Comparison of ENCODE assay signal across 20 cellular contexts in the genomic region with DNA sequence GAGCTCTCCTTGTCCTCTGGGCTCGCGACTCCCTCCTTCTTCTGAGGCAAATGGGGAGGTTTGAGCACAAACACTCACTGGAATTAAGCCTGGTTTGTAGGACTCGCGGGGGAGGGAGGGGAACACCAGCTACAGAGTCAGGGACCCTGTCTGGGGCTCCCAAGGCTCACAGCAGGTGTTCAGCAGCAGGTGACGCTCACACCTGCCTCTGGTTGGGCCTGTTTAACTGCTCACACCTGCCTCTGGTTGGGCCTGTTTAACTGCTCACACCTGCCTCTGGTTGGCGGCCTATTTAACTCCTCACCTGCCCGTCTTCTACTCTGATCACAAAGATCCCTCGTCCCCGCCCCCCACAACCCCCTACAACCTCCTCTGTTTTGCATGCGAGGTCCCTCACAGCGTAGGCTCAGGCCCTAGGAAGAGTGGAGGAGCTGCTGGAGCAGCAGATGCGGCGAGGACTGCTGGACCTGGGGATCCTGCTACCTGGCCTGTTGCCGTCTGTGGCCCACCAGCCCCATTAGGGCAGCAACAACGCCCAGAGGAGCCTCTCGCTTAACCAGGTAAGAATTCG.
DNase-seq lines count a peak whose midpoint lies in the region; ATAC-seq and TF ChIP-seq lines count a peak whose summit lies in the region.
"Had no signal": no experiment of that assay in that cellular context is flagged by ENCODE, and none has a peak within 500 bp of the region (broad histone marks: within the 10 kb centered on the region; RNA-seq: fewer than 3 reads in every experiment).

No MANE protein-coding gene starts in this region.

- H2AFZ ChIP-seq in GM23338: no peak overlapping the region

- peak overlapping the region; percentile 79 for H3K27ac Mint-ChIP-seq in Caco-2 (ENCODE audit: unreplicated experiment)
- no peak overlapping the region for H3K27ac Mint-ChIP-seq in GM23338
- H3K27ac Mint-ChIP-seq in T-cell: no peak overlapping the region
- no peak overlapping the region for H3K27ac Mint-ChIP-seq in activated CD4-positive, alpha-beta memory T cell treated with anti-CD3 and anti-CD28 coated beads for 36 hours
- H3K27ac Mint-ChIP-seq: activated naive CD4-positive, alpha-beta T cell treated with anti-CD3 and anti-CD28 coated beads, Interleukin-2, amount 50 U/mL, for 24 hours; activated T-cell treated with anti-CD3 and anti-CD28 coated beads, Interleukin-2, amount 50 U/mL, for 24 hours; H9 had no signal

- H3K9me3 ChIP-seq in Caco-2: no peaks in the 10 kb centered on the region
- no peaks in the 10 kb centered on the region for H3K9me3 ChIP-seq in mucosa of descending colon
- H3K9me3 ChIP-seq: sigmoid colon had no signal

- no peaks in the 10 kb centered on the region for H3K79me2 ChIP-seq in GM23338 (replicated peaks; ENCODE audit: insufficient read depth)

- no TSS peak for BruUV-seq in Caco-2 (replicated peaks; lab: Mats Ljungman, UMichigan)

- H3K4me1 ChIP-seq in Caco-2 (peaks cover 24% of the 10 kb centered on the region), GM23338 (ENCODE audit: insufficient read depth) (no peaks in the 10 kb centered on the region), mucosa of descending colon (ENCODE audit: low read depth) (no peaks in the 10 kb centered on the region)
- H3K4me1 ChIP-seq: sigmoid colon had no signal

- no peak overlapping the region for H3K4me3 ChIP-seq in Caco-2 (ENCODE audit: low read depth, low read length)
- no peak overlapping the region for H3K4me3 ChIP-seq in GM23338
- no peak overlapping the region for H3K4me3 ChIP-seq in mucosa of descending colon
- H3K4me3 ChIP-seq: sigmoid colon had no signal

- H3K4me3 Mint-ChIP-seq in Caco-2 (ENCODE audit: unreplicated experiment): peak overlapping the region; percentile 21
- H3K4me3 Mint-ChIP-seq in GM23338: no peak overlapping the region
- H3K4me3 Mint-ChIP-seq in T-cell: no peak overlapping the region
- no peak overlapping the region for H3K4me3 Mint-ChIP-seq in activated CD4-positive, alpha-beta memory T cell treated with anti-CD3 and anti-CD28 coated beads for 36 hours
- H3K4me3 Mint-ChIP-seq: activated naive CD4-positive, alpha-beta T cell treated with anti-CD3 and anti-CD28 coated beads, Interleukin-2, amount 50 U/mL, for 24 hours; activated T-cell treated with anti-CD3 and anti-CD28 coated beads, Interleukin-2, amount 50 U/mL, for 24 hours; H9 had no signal

- H3K36me3 ChIP-seq in Caco-2 (ENCODE audit: control insufficient read depth, insufficient read depth, low read length): no peaks in the 10 kb centered on the region
- H3K36me3 ChIP-seq in GM23338 (ENCODE audit: insufficient read depth): no peaks in the 10 kb centered on the region
- no peaks in the 10 kb centered on the region for H3K36me3 ChIP-seq in mucosa of descending colon (ENCODE audit: low read depth)
- H3K36me3 ChIP-seq: sigmoid colon had no signal

- peak; percentile 66 for ATAC-seq in GM23338
- ATAC-seq in mucosa of descending colon: peak; percentile 54
- no peak for ATAC-seq in T-cell (replicated peaks in 1 of 4)

- H3K4me2 ChIP-seq in GM23338: no peak overlapping the region
- H3K4me2 ChIP-seq: SK-N-SH had no signal

- intact Hi-C loops in Caco-2 (cut with micrococcal nuclease; ENCODE audit: unreplicated experiment): loop anchor here (5.0 kb wide), 1 partner anchor 141 kb away; no protein-coding TSS in a partner anchor
- intact Hi-C loops in mucosa of descending colon (cut with DNase I, micrococcal nuclease): no loop called here
- intact Hi-C loops in activated CD4-positive, alpha-beta memory T cell treated with anti-CD3 and anti-CD28 coated beads for 36 hours (cut with micrococcal nuclease): no loop called here

- H3F3A ChIP-seq in GM23338 (replicated peaks; ENCODE audit: low read depth): no peaks in the 10 kb centered on the region

- H3K36me3 Mint-ChIP-seq in Caco-2 (ENCODE audit: insufficient read depth, unreplicated experiment): peaks cover 5% of the 10 kb centered on the region
- H3K36me3 Mint-ChIP-seq in GM23338 (ENCODE audit: low read depth): no peaks in the 10 kb centered on the region; the same call in 2 of the 3 replicates
- H3K36me3 Mint-ChIP-seq in T-cell: no peaks in the 10 kb centered on the region
- H3K36me3 Mint-ChIP-seq in activated CD4-positive, alpha-beta memory T cell treated with anti-CD3 and anti-CD28 coated beads for 36 hours: no peaks in the 10 kb centered on the region
- H3K36me3 Mint-ChIP-seq: activated naive CD4-positive, alpha-beta T cell treated with anti-CD3 and anti-CD28 coated beads, Interleukin-2, amount 50 U/mL, for 24 hours had no signal

- H3K27me3 ChIP-seq in Caco-2 (replicated peaks; ENCODE audit: control insufficient read depth, insufficient read depth, low read length) (no peaks in the 10 kb centered on the region), GM23338 (ENCODE audit: insufficient read depth) (no peaks in the 10 kb centered on the region)

- H3K4me1 Mint-ChIP-seq in Caco-2 (ENCODE audit: low read depth, unreplicated experiment) (peaks cover 7% of the 10 kb centered on the region), GM23338 (peaks cover 25% of the 10 kb centered on the region), T-cell (no peaks in the 10 kb centered on the region)
- H3K4me1 Mint-ChIP-seq in activated CD4-positive, alpha-beta memory T cell treated with anti-CD3 and anti-CD28 coated beads for 36 hours (ENCODE audit: low read depth): no peaks in the 10 kb centered on the region
- H3K4me1 Mint-ChIP-seq: activated naive CD4-positive, alpha-beta T cell treated with anti-CD3 and anti-CD28 coated beads, Interleukin-2, amount 50 U/mL, for 24 hours had no signal

- POLR2A ChIA-PET in Caco-2 (lab: Charles Lee) (interaction anchor here (0.6 kb wide), 1 partner anchor 130 kb away, joined by 3 read pairs; no protein-coding TSS in a partner anchor), T-cell (lab: Charles Lee) (no interaction called here)
- POLR2A ChIA-PET in activated CD4-positive, alpha-beta memory T cell treated with anti-CD3 and anti-CD28 coated beads for 36 hours (lab: Charles Lee): no interaction called here

- H3K9me3 Mint-ChIP-seq in Caco-2 (ENCODE audit: unreplicated experiment) (peaks cover 14% of the 10 kb centered on the region), GM23338 (no peaks in the 10 kb centered on the region; the same call in 1 of the 3 replicates), T-cell (peaks cover 0 to 11% (median 0%) of the 10 kb centered on the region in 3 donors)
- no peaks in the 10 kb centered on the region for H3K9me3 Mint-ChIP-seq in activated CD4-positive, alpha-beta memory T cell treated with anti-CD3 and anti-CD28 coated beads for 36 hours
- H3K9me3 Mint-ChIP-seq: activated naive CD4-positive, alpha-beta T cell treated with anti-CD3 and anti-CD28 coated beads, Interleukin-2, amount 50 U/mL, for 24 hours; activated T-cell treated with anti-CD3 and anti-CD28 coated beads, Interleukin-2, amount 50 U/mL, for 24 hours had no signal

- H3K9me2 ChIP-seq in GM23338 (ENCODE audit: insufficient read depth): peaks cover 6% of the 10 kb centered on the region; the same call in 1 of the 2 replicates
- H3K9me2 ChIP-seq: SK-N-SH had no signal

- no peaks in the 10 kb centered on the region for H4K20me1 ChIP-seq in GM23338 (replicated peaks; ENCODE audit: insufficient read depth)

- DNase-seq in Caco-2 (peak; percentile 63 to 66), GM23338 (ENCODE audit: low spot score) (no peak), mucosa of descending colon (peak in 1 of 3 donors; percentile 37), C1 segment of cervical spinal cord (lab: John Stamatoyannopoulos, UW) (no peak), T-cell (no peak), NOMO-1 (lab: John Stamatoyannopoulos, UW; ENCODE audit: unreplicated experiment in 2 of 2) (no peak)
- no peak for DNase-seq in activated CD4-positive, alpha-beta memory T cell treated with anti-CD3 and anti-CD28 coated beads for 36 hours
- DNase-seq: activated CD4-positive, alpha-beta T cell treated with anti-CD3 and anti-CD28 coated beads, Interleukin-2, amount 50 U/mL, for 48 hours; activated T-cell treated with anti-CD3 and anti-CD28 coated beads, Interleukin-2, amount 50 U/mL, for 24 hours; cortex of kidney; erythroblast; glutamatergic neuron; H9; occipital lobe; PC-3; sigmoid colon; SK-N-SH; stimulated activated CD4-positive, alpha-beta T cell treated with anti-CD3 and anti-CD28 coated beads, Interleukin-2, amount 100 ng/mL, for 24 hours had no signal

- no peak overlapping the region for H3K27ac ChIP-seq in GM23338 (ENCODE audit: low read depth)
- peak overlapping the region; percentile 77 for H3K27ac ChIP-seq in VCaP

- H3K27me3 Mint-ChIP-seq in Caco-2 (ENCODE audit: insufficient read depth, unreplicated experiment): no peaks in the 10 kb centered on the region
- peaks cover 13% of the 10 kb centered on the region for H3K27me3 Mint-ChIP-seq in GM23338 (ENCODE audit: insufficient read depth, low read depth, poor library complexity)
- peaks cover 15% of the 10 kb centered on the region in 2 donors for H3K27me3 Mint-ChIP-seq in T-cell
- peaks cover 14% of the 10 kb centered on the region for H3K27me3 Mint-ChIP-seq in activated CD4-positive, alpha-beta memory T cell treated with anti-CD3 and anti-CD28 coated beads for 36 hours

- CTCF ChIA-PET in Caco-2 (lab: Charles Lee): interaction anchor here (0.8 kb wide), 1 partner anchor 101 kb away, joined by 3 read pairs; no protein-coding TSS in a partner anchor
- CTCF ChIA-PET in T-cell (lab: Charles Lee): interaction anchor here in 1 of 2 donors (0.7 kb wide), 1 partner anchor 181 kb away, joined by 6 read pairs; no protein-coding TSS in a partner anchor
- CTCF ChIA-PET in activated CD4-positive, alpha-beta memory T cell treated with anti-CD3 and anti-CD28 coated beads for 36 hours (lab: Charles Lee): no interaction called here

- no peak for TF ChIP-seq CTCF in Caco-2 (IDR thresholded peaks at IDR 0.05; ENCODE audit: insufficient read depth in 1 of 2, low read depth in 1 of 2, low read length in 1 of 2, severe bottlenecking in 1 of 2, unreplicated experiment in 1 of 2)
- no peak for TF ChIP-seq CTCF in GM23338 (conservative IDR thresholded peaks at IDR 0.05; ENCODE audit: low read depth in 2 of 2)
- TF ChIP-seq CTCF in VCaP (conservative IDR thresholded peaks at IDR 0.05): no peak
- TF ChIP-seq CTCF in mucosa of descending colon (IDR thresholded peaks at IDR 0.05): no peak

Comparison
In these comparisons a context has a peak if more than half of its experiments do, and no peak if none do; other contexts are left out.
1. DNase-seq: peak in Caco-2 (2 of 2); none in GM23338 (single experiment), C1 segment of cervical spinal cord (0 of 14), T-cell (0 of 34), activated CD4-positive, alpha-beta memory T cell treated with anti-CD3 and anti-CD28 coated beads for 36 hours (single experiment) and NOMO-1 (0 of 2).
2. ATAC-seq: peak in GM23338 (single experiment) and mucosa of descending colon (single experiment); none in T-cell (0 of 4).